1 cellular context compared by ENCODE assay signal in genomic region chr12:132533584-132533958, GRCh38.
TF ChIP-seq lines count a peak whose summit lies in the region.

No MANE protein-coding gene starts in this region.

TF ChIP-seq in IMR-90, 13 proteins besides CTCF, POLR2A, EP300 and RAD21 (continued from another document):
- no peak for TF ChIP-seq USF2 (IDR thresholded peaks at IDR 0.05; ENCODE audit: low read depth, low read length)
- no peak for TF ChIP-seq MAFK (IDR thresholded peaks at IDR 0.05; ENCODE audit: low read depth, low read length)
- no peak for TF ChIP-seq SMC3 (IDR thresholded peaks at IDR 0.05; ENCODE audit: low read depth, low read length)
